Comparison of ENCODE assay signal across 23 cellular contexts in the genomic region with DNA sequence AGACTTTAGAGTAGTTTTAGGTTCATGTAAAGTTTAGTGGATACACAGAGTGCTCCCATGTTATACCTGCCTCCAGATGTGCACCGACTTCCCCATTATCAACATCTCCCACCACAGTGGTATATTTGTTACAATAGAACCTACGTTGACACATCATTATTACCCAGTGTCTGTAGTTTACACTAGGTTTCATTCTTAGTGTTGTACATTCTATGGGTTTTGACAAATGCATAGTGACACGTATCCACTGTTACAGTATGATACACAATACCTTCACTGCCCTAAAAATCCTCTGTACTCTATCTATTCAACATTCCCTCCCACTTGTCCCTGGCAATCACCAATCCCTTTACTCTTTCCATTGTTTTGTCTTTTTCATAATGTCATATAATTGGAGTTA. TPM values are rescaled to one million over a fixed set of nuclear protein-coding genes. Genes with fewer than 3 reads are reported as not detected.
"Had no signal": no experiment of that assay in that cellular context is flagged by ENCODE, and none has a peak within 500 bp of the region (broad histone marks: within the 10 kb centered on the region; RNA-seq: fewer than 3 reads in every experiment).

No MANE protein-coding gene starts in this region.

- DNase-seq: stimulated activated CD4-positive, alpha-beta T cell treated with anti-CD3 and anti-CD28 coated beads, Interleukin-2, amount 100 ng/mL, for 48 hours; stimulated activated CD4-positive, alpha-beta T cell treated with anti-CD3 and anti-CD28 coated beads, Interleukin-4, amount 100 ng/mL, for 1 hour; stimulated activated CD4-positive, alpha-beta T cell treated with anti-CD3 and anti-CD28 coated beads, Interleukin-4, amount 100 ng/mL, for 24 hours; stimulated activated CD4-positive, alpha-beta T cell treated with anti-CD3 and anti-CD28 coated beads, Interleukin-4, amount 100 ng/mL, for 4 hours; stimulated activated CD8-positive, alpha-beta memory T cell treated with anti-CD3 and anti-CD28 coated beads, Interleukin-4, amount 100 ng/mL, for 48 hours; stimulated activated naive B cell treated with anti-CD40 and anti-IgM and Interleukin-4, amounts not matched to agents 10 μg/mL and 1 μg/mL and 100 μg/mL, for 72 hours; stimulated activated naive CD4-positive, alpha-beta T cell; stimulated activated naive CD4-positive, alpha-beta T cell treated with Interleukin-2 at 50 U/mL for 16 hours; stimulated activated naive CD8-positive, alpha-beta T cell treated with anti-CD3 and anti-CD28 coated beads, Interleukin-15, amount 100 ng/mL, for 72 hours; stimulated activated naive CD8-positive, alpha-beta T cell treated with anti-CD3 and anti-CD28 coated beads, Interleukin-15, Interleukin-2, amounts not matched to agents 100 U/mL and 50 U/mL, for 24 hours; stomach; substantia nigra; testis; thyroid gland; tibial artery; transverse colon; trophoblast cell; upper lobe of left lung; upper lobe of right lung; uterus had no signal

- H3K27ac Mint-ChIP-seq: stimulated activated memory B cell treated with anti-CD40 and anti-IgM and Interleukin-4, amounts not matched to agents 10 μg/mL and 1 μg/mL and 100 μg/mL, for 72 hours; stimulated activated naive B cell treated with anti-CD40 and anti-IgM and Interleukin-4, amounts not matched to agents 10 μg/mL and 1 μg/mL and 100 μg/mL, for 72 hours; stimulated activated naive CD8-positive, alpha-beta T cell treated with anti-CD3 and anti-CD28 coated beads, Interleukin-15, amount 100 ng/mL, for 72 hours; stimulated activated naive CD8-positive, alpha-beta T cell treated with anti-CD3 and anti-CD28 coated beads, Interleukin-15, Interleukin-2, amounts not matched to agents 100 ng/mL and 50 ng/mL, for 24 hours; type B pancreatic cell had no signal

- H3K27me3 Mint-ChIP-seq: stimulated activated naive CD8-positive, alpha-beta T cell treated with anti-CD3 and anti-CD28 coated beads, Interleukin-15, amount 100 ng/mL, for 72 hours; type B pancreatic cell had no signal

- ATAC-seq: stimulated activated memory B cell treated with anti-CD40 and anti-IgM and Interleukin-4, amounts not matched to agents 10 μg/mL and 1 μg/mL and 100 μg/mL, for 72 hours; stimulated activated naive B cell treated with anti-CD40 and anti-IgM and Interleukin-4, amounts not matched to agents 10 μg/mL and 1 μg/mL and 100 μg/mL, for 72 hours; stimulated activated naive CD8-positive, alpha-beta T cell treated with anti-CD3 and anti-CD28 coated beads, Interleukin-15, amount 100 ng/mL, for 72 hours; stimulated activated naive CD8-positive, alpha-beta T cell treated with anti-CD3 and anti-CD28 coated beads, Interleukin-15, Interleukin-2, amounts not matched to agents 100 U/mL and 50 U/mL, for 24 hours; upper lobe of right lung had no signal

- H3K9me3 Mint-ChIP-seq: stimulated activated memory B cell treated with anti-CD40 and anti-IgM and Interleukin-4, amounts not matched to agents 10 μg/mL and 1 μg/mL and 100 μg/mL, for 72 hours had no signal

- H3K36me3 Mint-ChIP-seq: type B pancreatic cell had no signal

- H3K4me3 Mint-ChIP-seq: stimulated activated memory B cell treated with anti-CD40 and anti-IgM and Interleukin-4, amounts not matched to agents 10 μg/mL and 1 μg/mL and 100 μg/mL, for 72 hours; stimulated activated naive B cell treated with anti-CD40 and anti-IgM and Interleukin-4, amounts not matched to agents 10 μg/mL and 1 μg/mL and 100 μg/mL, for 72 hours; stimulated activated naive CD8-positive, alpha-beta T cell treated with anti-CD3 and anti-CD28 coated beads, Interleukin-15, amount 100 ng/mL, for 72 hours; stimulated activated naive CD8-positive, alpha-beta T cell treated with anti-CD3 and anti-CD28 coated beads, Interleukin-15, Interleukin-2, amounts not matched to agents 100 ng/mL and 50 ng/mL, for 24 hours; type B pancreatic cell had no signal

- H3K4me1 Mint-ChIP-seq: stimulated activated memory B cell treated with anti-CD40 and anti-IgM and Interleukin-4, amounts not matched to agents 10 μg/mL and 1 μg/mL and 100 μg/mL, for 72 hours; stimulated activated naive B cell treated with anti-CD40 and anti-IgM and Interleukin-4, amounts not matched to agents 10 μg/mL and 1 μg/mL and 100 μg/mL, for 72 hours; stimulated activated naive CD8-positive, alpha-beta T cell treated with anti-CD3 and anti-CD28 coated beads, Interleukin-15, amount 100 ng/mL, for 72 hours had no signal

RNA-seq across cellular contexts. Expression of a gene that starts 34.3 kb away (rescaled TPM):
- total RNA-seq: stomach had no signal
